ENCODE assay signal across 19 cellular contexts in genomic region chr6:3077430-3077829, GRCh38. TPM values are rescaled to one million over a fixed set of nuclear protein-coding genes. Genes with fewer than 3 reads are reported as not detected.
A peak's percentile ranks its signal among the peaks of the same experiment; 100 is the strongest.
DNase-seq lines count a peak whose midpoint lies in the region; ATAC-seq and TF ChIP-seq lines count a peak whose summit lies in the region.
"Had no signal": no experiment of that assay in that cellular context is flagged by ENCODE, and none has a peak within 500 bp of the region (broad histone marks: within the 10 kb centered on the region; RNA-seq: fewer than 3 reads in every experiment).

No MANE protein-coding gene starts in this region.

- DNase-seq in MV-4-11 (lab: John Stamatoyannopoulos, UW), result peak; percentile 69
- DNase-seq in osteocyte (ENCODE audit: extremely low spot score, unreplicated experiment), result no peak
- DNase-seq in H7, result no peak
- DNase-seq in NCI-H774 (lab: John Stamatoyannopoulos, UW), result no peak
- DNase-seq: BE2C; CD4-positive, alpha-beta memory T cell; DMS79; GM23248; NCI-H1092 treated with DMSO at 0.1 percent for 48 hours; NCI-H1694 treated with DMSO at 0.1 percent for 48 hours; NCI-H2107; NCI-H345; NCI-H526 treated with DMSO at 0.1 percent for 48 hours; PC-3; SJCRH30 had no signal

- intact Hi-C loops in dendritic cell treated with granulocyte-macrophage colony-stimulating factor and Interleukin-4, amounts not matched to agents 40 ng/mL and 50 ng/mL, for 4 days (cut with micrococcal nuclease), result no loop called here

- no peak for TF ChIP-seq CTCF in osteocyte (IDR thresholded peaks at IDR 0.05)

- H3K27me3 ChIP-seq in H7 (ENCODE audit: control insufficient read depth, insufficient read depth, low read length), result no peaks in the 10 kb centered on the region
- H3K27me3 ChIP-seq: BE2C, SJCRH30 had no signal

- peaks cover 14% of the 10 kb centered on the region for H3K36me3 ChIP-seq in H7 (replicated peaks; ENCODE audit: control insufficient read depth, insufficient read depth, low read length)
- H3K36me3 ChIP-seq: BE2C had no signal

- peaks cover 79% of the 10 kb centered on the region for H3K36me3 Mint-ChIP-seq in dendritic cell treated with granulocyte-macrophage colony-stimulating factor and Interleukin-4, amounts not matched to agents 40 ng/mL and 50 ng/mL, for 4 days (ENCODE audit: low read depth)
- peaks cover 35% of the 10 kb centered on the region for H3K36me3 Mint-ChIP-seq in osteocyte (ENCODE audit: unreplicated experiment)

- no peaks in the 10 kb centered on the region for H3K9me3 Mint-ChIP-seq in dendritic cell treated with granulocyte-macrophage colony-stimulating factor and Interleukin-4, amounts not matched to agents 40 ng/mL and 50 ng/mL, for 4 days
- H3K9me3 Mint-ChIP-seq in osteocyte (ENCODE audit: unreplicated experiment), result no peaks in the 10 kb centered on the region
- H3K9me3 Mint-ChIP-seq: CD4-positive, alpha-beta memory T cell had no signal

- H3K27ac Mint-ChIP-seq in dendritic cell treated with granulocyte-macrophage colony-stimulating factor and Interleukin-4, amounts not matched to agents 40 ng/mL and 50 ng/mL, for 4 days, result peak overlapping the region; percentile 56
- peak overlapping the region; percentile 42 for H3K27ac Mint-ChIP-seq in osteocyte (ENCODE audit: unreplicated experiment)

- no peak overlapping the region for H3K4me3 Mint-ChIP-seq in dendritic cell treated with granulocyte-macrophage colony-stimulating factor and Interleukin-4, amounts not matched to agents 40 ng/mL and 50 ng/mL, for 4 days
- no peak overlapping the region for H3K4me3 Mint-ChIP-seq in osteocyte (ENCODE audit: unreplicated experiment)

- H3K27me3 Mint-ChIP-seq in dendritic cell treated with granulocyte-macrophage colony-stimulating factor and Interleukin-4, amounts not matched to agents 40 ng/mL and 50 ng/mL, for 4 days, result no peaks in the 10 kb centered on the region
- H3K27me3 Mint-ChIP-seq in osteocyte (ENCODE audit: unreplicated experiment), result no peaks in the 10 kb centered on the region
- H3K27me3 Mint-ChIP-seq: CD4-positive, alpha-beta memory T cell had no signal

- no peak overlapping the region for H3K4me3 ChIP-seq in H7 (ENCODE audit: insufficient read depth, low read depth, low read length)
- H3K4me3 ChIP-seq: GM23248, SJCRH30 had no signal

- ATAC-seq in GM18511 (IDR thresholded peaks at IDR 0.05; ENCODE audit: unreplicated experiment), result peak; percentile 66
- ATAC-seq in HG02885 (IDR thresholded peaks at IDR 0.05; ENCODE audit: poor library complexity, unreplicated experiment), result no peak
- ATAC-seq: HepG2, PC-3 had no signal

- H3K4me1 Mint-ChIP-seq in dendritic cell treated with granulocyte-macrophage colony-stimulating factor and Interleukin-4, amounts not matched to agents 40 ng/mL and 50 ng/mL, for 4 days (ENCODE audit: low read depth), result peaks cover 66% of the 10 kb centered on the region
- H3K4me1 Mint-ChIP-seq in osteocyte (ENCODE audit: unreplicated experiment), result peaks cover 29% of the 10 kb centered on the region

RNA-seq across cellular contexts. Expression of gene RIPK1, which starts 9.1 kb away (rescaled TPM):
- total RNA-seq in osteocyte, result 28.1 and 31.6 TPM in 2 replicates
- 8.9 and 9.3 TPM in 2 replicates for total RNA-seq in H7 (2014; rRNA removed; shearing (Covaris generic))

RNA-seq across cellular contexts. Expression of gene BPHL, which starts 41.1 kb away (rescaled TPM):
- 26.6 and 27.7 TPM in 2 replicates for total RNA-seq in osteocyte
- 30.7 and 38.1 TPM in 2 replicates for total RNA-seq in H7 (2014; rRNA removed; shearing (Covaris generic))
